In the genomic region with DNA sequence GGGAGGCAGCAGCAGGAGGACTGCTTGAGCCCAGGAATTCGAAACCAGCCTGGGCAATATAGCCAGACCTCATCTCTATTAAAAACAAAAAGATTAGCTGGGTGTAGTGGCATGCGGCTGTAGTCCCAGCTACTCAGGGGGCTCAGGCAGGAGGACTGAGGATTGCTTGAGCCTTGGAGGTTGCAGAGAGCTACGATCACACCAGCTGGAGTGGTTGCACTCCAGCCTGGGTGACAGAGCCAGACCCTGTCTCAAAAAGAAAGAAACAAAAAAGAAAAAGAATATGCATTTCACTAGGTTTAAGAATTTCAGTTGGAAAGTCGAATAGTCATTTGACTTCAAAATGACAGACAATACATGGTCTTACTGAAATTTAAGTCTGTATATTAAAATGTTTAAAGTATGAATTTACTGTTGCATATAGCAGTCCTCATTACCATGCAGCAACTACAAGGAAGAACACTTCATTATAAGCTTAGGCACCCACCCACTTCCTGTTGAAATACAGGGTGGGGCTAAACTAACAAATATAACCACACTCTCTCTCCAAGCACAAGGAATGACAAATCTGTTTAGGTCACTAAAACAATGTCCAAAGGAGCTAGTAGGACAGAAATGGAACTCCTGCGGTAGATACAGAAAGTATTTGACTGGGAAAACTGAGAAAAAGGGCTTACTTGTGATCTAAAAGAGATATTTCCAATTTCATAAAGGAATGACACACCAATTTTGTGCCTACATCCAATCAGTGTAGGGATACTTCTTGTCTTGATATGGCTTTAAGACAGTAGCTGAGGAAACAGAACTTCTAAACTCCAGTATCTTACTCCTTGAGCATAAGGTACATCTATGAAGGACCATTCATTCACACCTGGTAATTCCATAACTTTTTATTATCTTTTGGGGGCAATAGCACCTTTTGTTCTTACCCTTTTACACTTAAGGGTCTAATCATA, we compare ENCODE assay signal across 7 cellular contexts. TPM values are rescaled to one million over a fixed set of nuclear protein-coding genes. Genes with fewer than 3 reads are reported as not detected.
DNase-seq lines count a peak whose midpoint lies in the region; ATAC-seq, FAIRE-seq and TF ChIP-seq lines count a peak whose summit lies in the region.

No MANE protein-coding gene starts in this region.

- peaks cover 14 to 15% of the 10 kb centered on the region in 2 donors for H3K4me1 ChIP-seq in uterus

- peaks cover 50% of the 10 kb centered on the region for H3K4me1 Mint-ChIP-seq in memory B cell

- H3K27me3 ChIP-seq in uterus (no peaks in the 10 kb centered on the region), MG63 (no peaks in the 10 kb centered on the region)

- TF ChIP-seq CTCF in uterus (IDR thresholded peaks at IDR 0.05) = no peak

- DNase-seq in GM19239 (ENCODE audit: insufficient read length, low spot score) = no peak
- peak; percentile 58 for DNase-seq in NOMO-1 treated with DMSO at 0.1 percent for 48 hours (lab: John Stamatoyannopoulos, UW; ENCODE audit: unreplicated experiment)
- no peak for DNase-seq in caudate nucleus (lab: John Stamatoyannopoulos, UW)
- DNase-seq in memory B cell (ENCODE audit: low spot score in 2 of 2) = no peak
- DNase-seq in uterus = no peak
- no peak for DNase-seq in MG63

- peak overlapping the region; percentile 75 for H3K27ac ChIP-seq in caudate nucleus (ENCODE audit: low read depth, low read length)
- H3K27ac ChIP-seq in uterus = peak overlapping the region; percentile 40 to 75

- H3K9me3 ChIP-seq in uterus = no peaks in the 10 kb centered on the region
- no peaks in the 10 kb centered on the region for H3K9me3 ChIP-seq in MG63

- peaks cover 13% of the 10 kb centered on the region for H3K36me3 Mint-ChIP-seq in memory B cell

- peak; percentile 59 for ATAC-seq in memory B cell (ENCODE audit: low read depth)
- ATAC-seq in HG03196 (IDR thresholded peaks at IDR 0.05; ENCODE audit: unreplicated experiment) = no peak

- intact Hi-C loops in uterus (cut with DNase I; ENCODE audit: low total_unique reads) = no loop called here

- TF ChIP-seq POLR2A in uterus (IDR thresholded peaks at IDR 0.05) = peak in 1 of 2 donors; percentile 58

- H3K27me3 Mint-ChIP-seq in memory B cell = no peaks in the 10 kb centered on the region

- H3K4me3 Mint-ChIP-seq in memory B cell = peak overlapping the region; percentile 82

- H3K9me3 Mint-ChIP-seq in memory B cell = no peaks in the 10 kb centered on the region

- H3K36me3 ChIP-seq in uterus = no peaks in the 10 kb centered on the region
- H3K36me3 ChIP-seq in MG63 = peaks cover 11% of the 10 kb centered on the region; the same call in 1 of the 2 replicates

- no peak overlapping the region for H3K4me3 ChIP-seq in uterus
- H3K4me3 ChIP-seq in MG63 = no peak overlapping the region

- peak; percentile 70 for FAIRE-seq in GM19239 (lab: Jason Lieb, UNC)

- peak overlapping the region; percentile 91 for H3K27ac Mint-ChIP-seq in memory B cell

RNA-seq across cellular contexts. Expression of gene GPR3, which starts 44.1 kb away (rescaled TPM):
- 1 to 10 TPM in 1 of 4 donors, under 1 TPM in 1, not detected in 2; 0.55 to 1.9 TPM for total RNA-seq in uterus
- total RNA-seq in MG63 (2014; rRNA removed; shearing (Covaris generic); ENCODE audit: low replicate concordance) = not detected in 2 replicates

RNA-seq across cellular contexts. Expression of gene CD164L2, which starts 53.3 kb away (rescaled TPM):
- under 1 TPM in 1 of 4 donors, not detected in 3; 0.69 TPM for total RNA-seq in uterus
- total RNA-seq in MG63 (2014; rRNA removed; shearing (Covaris generic); ENCODE audit: low replicate concordance) = not detected in 2 replicates

RNA-seq across cellular contexts. Expression of gene WASF2, which starts 53.5 kb away (rescaled TPM):
- 100 to 1,000 TPM in 1 of 4 donors, 10 to 100 TPM in 3; 27.2 to 178 (median 41.1) TPM for total RNA-seq in uterus
- total RNA-seq in MG63 (2014; rRNA removed; shearing (Covaris generic); ENCODE audit: low replicate concordance) = 13.9 and 15.5 TPM in 2 replicates
